28 cellular contexts compared by ENCODE assay signal in genomic region chr19:43305642-43306041, GRCh38. TPM values are rescaled to one million over a fixed set of nuclear protein-coding genes. Genes with fewer than 3 reads are reported as not detected.
DNase-seq lines count a peak whose midpoint lies in the region; ATAC-seq and TF ChIP-seq lines count a peak whose summit lies in the region.
"Had no signal": no experiment of that assay in that cellular context is flagged by ENCODE, and none has a peak within 500 bp of the region (broad histone marks: within the 10 kb centered on the region; RNA-seq: fewer than 3 reads in every experiment).

No MANE protein-coding gene starts in this region.

- POLR2A ChIA-PET in PC-3 (lab: Charles Lee; ENCODE audit: unreplicated experiment) = no interaction called here

- H4K20me1 ChIP-seq in PC-3 (ENCODE audit: low read length) = no peaks in the 10 kb centered on the region

- CTCF ChIA-PET in PC-3 (lab: Charles Lee) = no interaction called here

- peaks cover 32% of the 10 kb centered on the region for H3K4me1 ChIP-seq in PC-3 (ENCODE audit: insufficient read depth, low read length)
- H3K4me1 ChIP-seq: BE2C, heart right ventricle, stomach, tibial nerve had no signal

- DNase-seq in NCI-H82 (lab: John Stamatoyannopoulos, UW) (peak; percentile 23), NCI-H82 treated with DMSO at 0.1 percent for 48 hours (lab: John Stamatoyannopoulos, UW; ENCODE audit: unreplicated experiment) (no peak), PC-3 (no peak), left colon (peak in 1 of 2 donors; percentile 12), NCI-H774 (lab: John Stamatoyannopoulos, UW) (no peak)
- DNase-seq in Jurkat, Clone E6-1 (ENCODE audit: low read depth, low spot score) = peak; percentile 0
- no peak for DNase-seq in activated T-cell treated with anti-CD3 and anti-CD28 coated beads, Interleukin-2, amount 50 U/mL, for 1 hour
- DNase-seq: 8988T; activated CD8-positive, alpha-beta T cell treated with anti-CD3 and anti-CD28 coated beads, Interleukin-2, amount 10 ng/mL, durations not matched to agents 7 days and 5 days; BE2C; DMS79 treated with DMSO at 0.1 percent for 48 hours; heart right ventricle; immature natural killer cell; IMR-90; left ventricle myocardium superior; midbrain; NCI-H1092 treated with DMSO at 0.1 percent for 48 hours; NCI-H2029; NK-92 treated with Interleukin-12 subunit alpha and Interleukin-12 subunit beta, amount 100 ng/mL, for 24 hours; RPMI8226; stomach; T-helper 2 cell had no signal

- H3K79me2 ChIP-seq in PC-3 (ENCODE audit: low read length) = no peaks in the 10 kb centered on the region

- H3K27ac ChIP-seq in PC-3 (ENCODE audit: low read length) = no peak overlapping the region
- H3K27ac ChIP-seq: cardiac muscle cell, heart right ventricle, HL-60, stomach, tibial nerve, VCaP had no signal

- no peak for ATAC-seq in PC-3
- ATAC-seq in left colon = peak; percentile 66
- no peak for ATAC-seq in HG02852 (IDR thresholded peaks at IDR 0.05; ENCODE audit: unreplicated experiment)
- ATAC-seq: activated CD8-positive, alpha-beta T cell treated with anti-CD3 and anti-CD28 coated beads, Interleukin-2, amount 10 ng/mL, durations not matched to agents 7 days and 5 days; heart right ventricle; left ventricle myocardium superior; sciatic nerve had no signal

- no peak overlapping the region for H3K9ac ChIP-seq in PC-3 (ENCODE audit: low read length)

- peaks cover 2% of the 10 kb centered on the region; the same call in 1 of the 2 replicates for H3K36me3 ChIP-seq in PC-3 (ENCODE audit: low read depth, low read length)
- H3K36me3 ChIP-seq: BE2C, cardiac muscle cell, heart right ventricle, stomach, tibial nerve had no signal

- no peaks in the 10 kb centered on the region for H3K9me3 ChIP-seq in PC-3 (ENCODE audit: low read length)
- H3K9me3 ChIP-seq: BE2C, heart right ventricle had no signal

- H3K4me2 ChIP-seq in PC-3 (ENCODE audit: low read length) = 0 out of 2 replicates have a peak overlapping the region, but pooled peaks have one; percentile 40

- peak; percentile 29; the same call in 1 of the 2 replicates for TF ChIP-seq CTCF in PC-3 (conservative IDR thresholded peaks at IDR 0.05; ENCODE audit: low read depth, low read length)

- intact Hi-C loops in PC-3 (cut with micrococcal nuclease) = no loop called here
- intact Hi-C loops in left colon (cut with DNase I, micrococcal nuclease) = no loop called here

- no peaks in the 10 kb centered on the region for H3K27me3 ChIP-seq in PC-3 (ENCODE audit: low read length)
- H3K27me3 ChIP-seq: BE2C, cardiac muscle cell, tibial nerve had no signal

- no peak overlapping the region for H3K4me3 ChIP-seq in Jurkat, Clone E6-1 (ENCODE audit: low read length)
- no peak overlapping the region for H3K4me3 ChIP-seq in PC-3 (ENCODE audit: low read length)
- H3K4me3 ChIP-seq: cardiac muscle cell, heart right ventricle, stomach, tibial nerve had no signal

- H3K9me2 ChIP-seq in PC-3 (replicated peaks; ENCODE audit: low read length) = no peaks in the 10 kb centered on the region

- no peak overlapping the region for H2AFZ ChIP-seq in PC-3 (ENCODE audit: low read length)

- BruUV-seq in PC-3 (replicated peaks; lab: Mats Ljungman, UMichigan) = no TSS peak

- H3F3A ChIP-seq in PC-3 (ENCODE audit: low read length, unreplicated experiment) = no peaks in the 10 kb centered on the region

RNA-seq across cellular contexts. Expression of gene PSG9, which starts 36.3 kb away (rescaled TPM):
- polyA plus RNA-seq in Jurkat, Clone E6-1 (2012; ENCODE audit: insufficient read depth, insufficient read length) = not detected
- not detected in 2 replicates for total RNA-seq in PC-3 (2014; rRNA removed)
- total RNA-seq in left colon = not detected
- total RNA-seq: activated CD8-positive, alpha-beta T cell treated with anti-CD3 and anti-CD28 coated beads, Interleukin-2, amount 10 ng/mL, durations not matched to agents 7 days and 5 days; cardiac muscle cell; heart right ventricle; left ventricle myocardium superior; sciatic nerve; stomach; tibial nerve had no signal
- polyA plus RNA-seq: cardiac muscle cell, heart right ventricle, immature natural killer cell, stomach had no signal

RNA-seq across cellular contexts. Expression of gene CD177, which starts 47.8 kb away (rescaled TPM):
- polyA plus RNA-seq in Jurkat, Clone E6-1 (2012; ENCODE audit: insufficient read depth, insufficient read length) = not detected
- 0.23 and 0.55 TPM in 2 replicates for total RNA-seq in PC-3 (2014; rRNA removed)
- total RNA-seq in left colon = 100 to 1,000 TPM; 376 to 475 TPM
- total RNA-seq: activated CD8-positive, alpha-beta T cell treated with anti-CD3 and anti-CD28 coated beads, Interleukin-2, amount 10 ng/mL, durations not matched to agents 7 days and 5 days; cardiac muscle cell; IMR-90 had no signal
- polyA plus RNA-seq: cardiac muscle cell, immature natural killer cell had no signal

Comparison
In these comparisons a context has a peak if more than half of its experiments do, and no peak if none do; other contexts are left out.
1. DNase-seq: peak in NCI-H82 (single experiment) and Jurkat, Clone E6-1 (single experiment); none in NCI-H82 treated with DMSO at 0.1 percent for 48 hours (single experiment), PC-3 (single experiment), activated T-cell treated with anti-CD3 and anti-CD28 coated beads, Interleukin-2, amount 50 U/mL, for 1 hour (single experiment) and NCI-H774 (single experiment).
2. RNA of gene CD177, which starts 47.8 kb away (total RNA-seq): 376 to 475 TPM in left colon; 0.23 to 0.55 TPM in PC-3; every median in the first group is over 100 times any median in the second.